20 cellular contexts compared by ENCODE assay signal in genomic region chr2:20647211-20647610, GRCh38. TPM values are rescaled to one million over a fixed set of nuclear protein-coding genes. Genes with fewer than 3 reads are reported as not detected.
DNase-seq lines count a peak whose midpoint lies in the region; TF ChIP-seq lines count a peak whose summit lies in the region.
"Had no signal": no experiment of that assay in that cellular context is flagged by ENCODE, and none has a peak within 500 bp of the region (broad histone marks: within the 10 kb centered on the region; RNA-seq: fewer than 3 reads in every experiment).

No MANE protein-coding gene starts in this region.

- H3K79me1 ChIP-seq in H9 (ENCODE audit: insufficient read depth, low read depth, low read length, poor library complexity, severe bottlenecking) = no peaks in the 10 kb centered on the region

- H4K5ac ChIP-seq in H9 (ENCODE audit: insufficient read length, low read depth, low read length) = no peak overlapping the region

- peaks cover 42 to 63% (median 54%) of the 10 kb centered on the region in 10 experiments for H3K4me1 ChIP-seq in BLaER1 treated with 17β-estradiol and CSF1 and Interleukin-3, amounts not matched to agents 10 nM and 100 nM
- peaks cover 41% of the 10 kb centered on the region for H3K4me1 ChIP-seq in Loucy (ENCODE audit: insufficient read depth, low read length, poor library complexity, severe bottlenecking)
- H3K4me1 ChIP-seq in esophagus squamous epithelium = peaks cover 23 to 52% (median 32%) of the 10 kb centered on the region in 3 donors
- peaks cover 31% of the 10 kb centered on the region for H3K4me1 ChIP-seq in skeletal muscle satellite cell (ENCODE audit: control insufficient read depth, insufficient read depth, low read length)
- no peaks in the 10 kb centered on the region; the same call in 1 of the 2 replicates for H3K4me1 ChIP-seq in H9 (ENCODE audit: insufficient read depth, low read length)

- H2AFZ ChIP-seq in Loucy (ENCODE audit: low read length) (no peak overlapping the region), H9 (ENCODE audit: low read length) (no peak overlapping the region)

- H4K8ac ChIP-seq in H9 (replicated peaks; ENCODE audit: insufficient read length, low read depth, low read length) = no peak overlapping the region

- peaks cover 25 to 28% of the 10 kb centered on the region in 2 experiments for H3K4me1 Mint-ChIP-seq in H9
- peaks cover 26% of the 10 kb centered on the region for H3K4me1 Mint-ChIP-seq in type B pancreatic cell (ENCODE audit: unreplicated experiment)

- H3K4me2 ChIP-seq in BLaER1 treated with 17β-estradiol and CSF1 and Interleukin-3, amounts not matched to agents 10 nM and 100 nM = peak overlapping the region; percentile 85 to 99 (median 89)
- peak overlapping the region; percentile 99 for H3K4me2 ChIP-seq in Loucy (ENCODE audit: low read depth, low read length, poor library complexity, severe bottlenecking)
- peak overlapping the region; percentile 35 for H3K4me2 ChIP-seq in skeletal muscle satellite cell (ENCODE audit: low read length)
- H3K4me2 ChIP-seq in H9 (ENCODE audit: insufficient read depth, insufficient read length, low read length) = no peak overlapping the region

- no peak overlapping the region for H2BK12ac ChIP-seq in H9 (ENCODE audit: insufficient read length, low read depth, low read length)

- WGBS in esophagus squamous epithelium, 2 donors = 38 to 94% methylated on average over 1 to 3 of the region's 3 CpGs
- WGBS in H9 (ENCODE audit: extremely low coverage, insufficient read length, low lambda C conversion rate) = no CpG with 5 or more reads among the region's 3 CpGs

- no peak overlapping the region for H3K14ac ChIP-seq in H9 (ENCODE audit: insufficient read depth, low read length)

- H3K23ac ChIP-seq in H9 (ENCODE audit: insufficient read length, low read depth, low read length) = no peak overlapping the region

- intact Hi-C loops in esophagus squamous epithelium (cut with DNase I) = loop anchor here (10.0 kb wide), 1 partner anchor 232 kb away; no protein-coding TSS in a partner anchor

- H3K4me3 ChIP-seq in BLaER1 treated with 17β-estradiol and CSF1 and Interleukin-3, amounts not matched to agents 10 nM and 100 nM = peak overlapping the region in 2 of 10 experiments; percentile 3 to 44; a peak in 2 of 20 replicates
- H3K4me3 ChIP-seq in Loucy (ENCODE audit: low read length, poor library complexity, severe bottlenecking) (peak overlapping the region; percentile 10), esophagus squamous epithelium (no peak overlapping the region), skeletal muscle satellite cell (ENCODE audit: low read length) (no peak overlapping the region)

- no peak for TF ChIP-seq POLR2A in esophagus squamous epithelium (IDR thresholded peaks at IDR 0.05)

- H3K9me3 ChIP-seq in BLaER1 treated with 17β-estradiol and CSF1 and Interleukin-3, amounts not matched to agents 10 nM and 100 nM (replicated peaks in 1 of 11) = no peaks in the 10 kb centered on the region
- H3K9me3 ChIP-seq in Loucy (ENCODE audit: insufficient read depth, low read depth, low read length) (no peaks in the 10 kb centered on the region), esophagus squamous epithelium (no peaks in the 10 kb centered on the region), skeletal muscle satellite cell (replicated peaks; ENCODE audit: low read length) (no peaks in the 10 kb centered on the region), H9 (ENCODE audit: control insufficient read depth, low read depth, low read length) (no peaks in the 10 kb centered on the region)

- no peak overlapping the region for H2BK120ac ChIP-seq in H9 (ENCODE audit: low read depth, low read length, poor library complexity, severe bottlenecking)

- no peak overlapping the region for H2AK5ac ChIP-seq in H9 (ENCODE audit: insufficient read length, low read length)

- H4K91ac ChIP-seq in H9 (ENCODE audit: insufficient read length, low read depth, low read length) = no peak overlapping the region

- H3K18ac ChIP-seq in H9 (ENCODE audit: insufficient read length, low read depth, low read length) = no peak overlapping the region

- no peak overlapping the region for H2BK5ac ChIP-seq in H9 (ENCODE audit: insufficient read length, low read length)

- no peaks in the 10 kb centered on the region for H3K9me2 ChIP-seq in Loucy (replicated peaks; ENCODE audit: low read depth, low read length)

- H2BK15ac ChIP-seq in H9 (ENCODE audit: low read depth, low read length) = no peak overlapping the region

- H3K27me3 ChIP-seq in BLaER1 treated with 17β-estradiol and CSF1 and Interleukin-3, amounts not matched to agents 10 nM and 100 nM = no peaks in the 10 kb centered on the region
- H3K27me3 ChIP-seq in Loucy (ENCODE audit: insufficient read depth, low read length, poor library complexity, severe bottlenecking) (no peaks in the 10 kb centered on the region), esophagus squamous epithelium (no peaks in the 10 kb centered on the region), skeletal muscle satellite cell (ENCODE audit: control insufficient read depth, insufficient read depth, low read length) (no peaks in the 10 kb centered on the region), H9 (ENCODE audit: insufficient read depth, low read length) (no peaks in the 10 kb centered on the region)

- H3K27ac Mint-ChIP-seq in H9 (no peak overlapping the region; a peak in 2 of 7 replicates), type B pancreatic cell (no peak overlapping the region)
- H3K27ac Mint-ChIP-seq: T-cell had no signal

- TF ChIP-seq CTCF in Loucy (conservative IDR thresholded peaks at IDR 0.05; ENCODE audit: low read length) (no peak), esophagus squamous epithelium (IDR thresholded peaks at IDR 0.05) (no peak), H9 (conservative IDR thresholded peaks at IDR 0.05) (no peak), type B pancreatic cell (conservative IDR thresholded peaks at IDR 0.05) (no peak)

- H3K4me3 Mint-ChIP-seq in H9 = no peak overlapping the region; a peak in 1 of 5 replicates
- no peak overlapping the region for H3K4me3 Mint-ChIP-seq in type B pancreatic cell
- H3K4me3 Mint-ChIP-seq: T-cell had no signal

- DNase-seq in esophagus squamous epithelium (lab: John Stamatoyannopoulos, UW) (no peak), H9 (no peak), NCI-H2029 treated with DMSO at 0.1 percent for 48 hours (lab: John Stamatoyannopoulos, UW) (no peak), A172 (ENCODE audit: low spot score) (no peak), type B pancreatic cell (ENCODE audit: extremely low spot score, unreplicated experiment) (no peak)
- DNase-seq: CD4-positive, CD25-positive, alpha-beta regulatory T cell; DMS153; DND-41; H7; NCI-H1092 treated with DMSO at 0.1 percent for 48 hours; NCI-H1436 treated with DMSO at 0.1 percent for 48 hours; NCI-H187 treated with DMSO at 0.1 percent for 48 hours; NCI-H2107; NCI-H524 treated with DMSO at 0.1 percent for 48 hours; NCI-H774; T-cell had no signal

- H3K27me3 Mint-ChIP-seq in H9 (ENCODE audit: low read depth) (peaks cover 20% of the 10 kb centered on the region), type B pancreatic cell (no peaks in the 10 kb centered on the region)
- H3K27me3 Mint-ChIP-seq: CD4-positive, CD25-positive, alpha-beta regulatory T cell; T-cell had no signal

- H4K20me1 ChIP-seq in BLaER1 treated with 17β-estradiol and CSF1 and Interleukin-3, amounts not matched to agents 10 nM and 100 nM = peaks cover under 1 to 82% (median 27%) of the 10 kb centered on the region in 11 experiments; a peak in 17 of 22 replicates
- H4K20me1 ChIP-seq in Loucy (ENCODE audit: insufficient read depth, low read length, poor library complexity, severe bottlenecking) (no peaks in the 10 kb centered on the region), H9 (ENCODE audit: control insufficient read depth, insufficient read depth, insufficient read length) (no peaks in the 10 kb centered on the region)

- H3K56ac ChIP-seq in H9 (ENCODE audit: insufficient read length, low read depth, low read length) = no peak overlapping the region

- H2BK20ac ChIP-seq in H9 (ENCODE audit: low read depth, low read length, poor library complexity, severe bottlenecking) = no peak overlapping the region

- H3K9ac ChIP-seq in BLaER1 treated with 17β-estradiol and CSF1 and Interleukin-3, amounts not matched to agents 10 nM and 100 nM = peak overlapping the region in 4 of 11 experiments; percentile 11 to 29 (median 15); a peak in 3 of 22 replicates
- H3K9ac ChIP-seq in Loucy (ENCODE audit: low read depth, low read length, poor library complexity, severe bottlenecking) (peak overlapping the region; percentile 8), skeletal muscle satellite cell (ENCODE audit: low read depth, low read length) (no peak overlapping the region), H9 (ENCODE audit: extremely low read depth, insufficient read length, low read length) (no peak overlapping the region)

- peaks cover 0 to 51% (median 15%) of the 10 kb centered on the region in 11 experiments; a peak in 12 of 22 replicates for H3K36me3 ChIP-seq in BLaER1 treated with 17β-estradiol and CSF1 and Interleukin-3, amounts not matched to agents 10 nM and 100 nM
- no peaks in the 10 kb centered on the region for H3K36me3 ChIP-seq in Loucy (ENCODE audit: insufficient read depth, low read length)
- peaks cover 0 to 46% (median 10%) of the 10 kb centered on the region in 3 donors for H3K36me3 ChIP-seq in esophagus squamous epithelium
- H3K36me3 ChIP-seq in skeletal muscle satellite cell (ENCODE audit: insufficient read depth, low read length) = peaks cover 18% of the 10 kb centered on the region

- peaks cover 5% of the 10 kb centered on the region for H3K23me2 ChIP-seq in H9 (ENCODE audit: insufficient read length, low read depth, low read length, poor library complexity, severe bottlenecking)

- H3K36me3 Mint-ChIP-seq in H9 (ENCODE audit: insufficient read depth in 1 of 3, low read depth in 3 of 3) (peaks cover 0 to 2% (median 0%) of the 10 kb centered on the region in 3 experiments; a peak in 2 of 7 replicates), type B pancreatic cell (no peaks in the 10 kb centered on the region)

- H3F3A ChIP-seq in Loucy (ENCODE audit: low read depth) = no peaks in the 10 kb centered on the region; the same call in 1 of the 2 replicates

- no peak overlapping the region for H3T11ph ChIP-seq in H9 (ENCODE audit: low read length)

- H3K4ac ChIP-seq in H9 (ENCODE audit: low read depth, low read length) = no peak overlapping the region

- no peaks in the 10 kb centered on the region; a peak in 1 of 5 replicates for H3K9me3 Mint-ChIP-seq in H9
- no peaks in the 10 kb centered on the region for H3K9me3 Mint-ChIP-seq in type B pancreatic cell
- H3K9me3 Mint-ChIP-seq: CD4-positive, CD25-positive, alpha-beta regulatory T cell; T-cell had no signal

- H3K27ac ChIP-seq in BLaER1 treated with 17β-estradiol and CSF1 and Interleukin-3, amounts not matched to agents 10 nM and 100 nM = peak overlapping the region in 7 of 11 experiments; percentile 3 to 60 (median 26); a peak in 11 of 22 replicates
- H3K27ac ChIP-seq in esophagus squamous epithelium = peak overlapping the region in 3 of 4 donors; percentile 3 to 98 (median 24)
- H3K27ac ChIP-seq in H9 (ENCODE audit: insufficient read length, low read depth, low read length) = no peak overlapping the region

- H3K79me2 ChIP-seq in Loucy (ENCODE audit: insufficient read depth, low read length) = peaks cover 4% of the 10 kb centered on the region; the same call in 1 of the 2 replicates
- no peaks in the 10 kb centered on the region for H3K79me2 ChIP-seq in H9 (ENCODE audit: insufficient read depth, low read length)

RNA-seq across cellular contexts. Expression of gene HS1BP3, which starts 3.7 kb away (rescaled TPM):
- total RNA-seq in esophagus squamous epithelium (10 to 100 TPM in 3 of 4 donors, 1 to 10 TPM in 1; 7.9 to 22.1 (median 16.9) TPM), H9 (2021) (10.8 and 11.1 TPM in 2 replicates), type B pancreatic cell (ENCODE audit: low replicate concordance) (22.1 and 24.3 TPM in 2 replicates)
- 18.1 and 34.2 TPM in 2 replicates for total RNA-seq in skeletal muscle satellite cell (2012; rRNA removed)
- total RNA-seq in A172 (2014; rRNA removed; shearing (Covaris generic)) = 32.3 and 43.9 TPM in 2 replicates

RNA-seq across cellular contexts. Expression of gene GDF7, which starts 19.7 kb away (rescaled TPM):
- total RNA-seq in esophagus squamous epithelium (1 to 10 TPM in 2 of 4 donors, under 1 TPM in 2; 0.26 to 1.9 (median 0.78) TPM), H9 (2021) (0.04 TPM in 1 of 2 replicates, not detected in the other), type B pancreatic cell (ENCODE audit: low replicate concordance) (0.31 and 24.3 TPM in 2 replicates)
- under 0.01 TPM in 1 of 2 replicates, not detected in the other for total RNA-seq in skeletal muscle satellite cell (2012; rRNA removed)
- total RNA-seq in A172 (2014; rRNA removed; shearing (Covaris generic)) = 0.10 and 0.24 TPM in 2 replicates
- total RNA-seq: A673 had no signal
